Comparison of ENCODE assay signal across 1 cellular context in genomic region chr6:4021862-4022715, GRCh38.
TF ChIP-seq lines count a peak whose summit lies in the region.

No MANE protein-coding gene starts in this region.

TF ChIP-seq in liver, 16 proteins besides CTCF, POLR2A, EP300 and RAD21 (continued from another document):
- TF ChIP-seq, protein P1, sequence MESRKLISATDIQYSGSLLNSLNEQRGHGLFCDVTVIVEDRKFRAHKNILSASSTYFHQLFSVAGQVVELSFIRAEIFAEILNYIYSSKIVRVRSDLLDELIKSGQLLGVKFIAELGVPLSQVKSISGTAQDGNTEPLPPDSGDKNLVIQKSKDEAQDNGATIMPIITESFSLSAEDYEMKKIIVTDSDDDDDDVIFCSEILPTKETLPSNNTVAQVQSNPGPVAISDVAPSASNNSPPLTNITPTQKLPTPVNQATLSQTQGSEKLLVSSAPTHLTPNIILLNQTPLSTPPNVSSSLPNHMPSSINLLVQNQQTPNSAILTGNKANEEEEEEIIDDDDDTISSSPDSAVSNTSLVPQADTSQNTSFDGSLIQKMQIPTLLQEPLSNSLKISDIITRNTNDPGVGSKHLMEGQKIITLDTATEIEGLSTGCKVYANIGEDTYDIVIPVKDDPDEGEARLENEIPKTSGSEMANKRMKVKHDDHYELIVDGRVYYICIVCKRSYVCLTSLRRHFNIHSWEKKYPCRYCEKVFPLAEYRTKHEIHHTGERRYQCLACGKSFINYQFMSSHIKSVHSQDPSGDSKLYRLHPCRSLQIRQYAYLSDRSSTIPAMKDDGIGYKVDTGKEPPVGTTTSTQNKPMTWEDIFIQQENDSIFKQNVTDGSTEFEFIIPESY (IDR thresholded peaks at IDR 0.05), result no peak
